Comparison of ENCODE assay signal across 26 cellular contexts in the genomic region with DNA sequence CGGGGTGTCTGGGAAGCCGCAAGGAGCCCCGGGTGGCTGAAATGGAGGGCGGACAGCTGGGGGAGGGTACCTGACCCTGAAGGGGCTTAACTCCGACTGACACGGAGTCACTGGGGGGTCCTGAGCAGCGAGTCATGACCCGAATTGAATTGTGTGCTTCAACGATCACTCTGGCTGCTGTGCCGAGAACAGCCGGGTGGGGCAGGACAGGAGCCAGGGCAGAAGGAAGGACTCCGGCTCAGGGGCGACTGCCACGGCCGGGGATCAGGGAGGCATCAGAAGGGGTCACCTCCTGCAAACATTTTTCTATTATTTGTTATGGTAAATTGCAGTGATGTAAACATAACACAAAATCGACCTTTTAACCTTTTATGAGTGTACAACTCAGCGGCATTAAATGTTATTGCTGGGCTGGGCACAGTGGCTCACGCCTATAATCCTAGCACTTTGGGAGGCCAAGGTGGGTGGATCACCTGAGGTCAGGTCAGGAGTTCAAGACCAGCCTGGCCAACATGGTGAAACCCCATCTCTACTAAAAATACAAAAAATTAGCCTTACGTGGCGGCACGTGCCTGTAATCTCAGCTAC. TPM values are rescaled to one million over a fixed set of nuclear protein-coding genes. Genes with fewer than 3 reads are reported as not detected.
"Had no signal": no experiment of that assay in that cellular context is flagged by ENCODE, and none has a peak within 500 bp of the region (broad histone marks: within the 10 kb centered on the region; RNA-seq: fewer than 3 reads in every experiment).

No MANE protein-coding gene starts in this region.

- ATAC-seq: activated T-cell treated with anti-CD3 and anti-CD28 coated beads, Interleukin-2, amount 50 U/mL, for 72 hours; body of pancreas; heart right ventricle; left cardiac atrium; right cardiac atrium; stimulated activated naive CD8-positive, alpha-beta T cell treated with anti-CD3 and anti-CD28 coated beads, Interleukin-15, amount 100 ng/mL, for 72 hours; T-helper 17 cell had no signal

- H3K27ac ChIP-seq: body of pancreas, epithelial cell of prostate, heart right ventricle, parathyroid adenoma, tibial artery, uterus had no signal

- H3K4me3 Mint-ChIP-seq: activated CD4-positive, alpha-beta memory T cell treated with anti-CD3 and anti-CD28 coated beads, Interleukin-2, amount 10 ng/mL, durations not matched to agents 7 days and 5 days; activated naive CD4-positive, alpha-beta T cell treated with anti-CD3 and anti-CD28 coated beads, Interleukin-2, amount 10 ng/mL, durations not matched to agents 7 days and 5 days; activated T-cell treated with anti-CD3 and anti-CD28 coated beads, Interleukin-2, amount 50 U/mL, for 72 hours; endodermal cell; memory B cell; nephron progenitor cell; stimulated activated naive CD8-positive, alpha-beta T cell treated with anti-CD3 and anti-CD28 coated beads, Interleukin-15, amount 100 ng/mL, for 72 hours; T-helper 17 cell had no signal

- H2AFZ ChIP-seq: parathyroid adenoma had no signal

- H3K27me3 ChIP-seq: body of pancreas, uterus had no signal

- H3K4me3 ChIP-seq: body of pancreas, heart right ventricle, tibial artery, uterus had no signal

- H3K27me3 Mint-ChIP-seq: activated CD4-positive, alpha-beta memory T cell treated with anti-CD3 and anti-CD28 coated beads, Interleukin-2, amount 10 ng/mL, durations not matched to agents 7 days and 5 days; T-helper 17 cell had no signal

- H3K4me1 ChIP-seq: parathyroid adenoma had no signal

- H3K27ac Mint-ChIP-seq: activated CD4-positive, alpha-beta memory T cell treated with anti-CD3 and anti-CD28 coated beads, Interleukin-2, amount 10 ng/mL, durations not matched to agents 7 days and 5 days; activated naive CD4-positive, alpha-beta T cell treated with anti-CD3 and anti-CD28 coated beads, Interleukin-2, amount 10 ng/mL, durations not matched to agents 7 days and 5 days; activated T-cell treated with anti-CD3 and anti-CD28 coated beads, Interleukin-2, amount 50 U/mL, for 72 hours; endodermal cell; memory B cell; nephron progenitor cell; stimulated activated naive CD8-positive, alpha-beta T cell treated with anti-CD3 and anti-CD28 coated beads, Interleukin-15, amount 100 ng/mL, for 72 hours; T-helper 17 cell had no signal

- H3K36me3 Mint-ChIP-seq: activated naive CD4-positive, alpha-beta T cell treated with anti-CD3 and anti-CD28 coated beads, Interleukin-2, amount 10 ng/mL, durations not matched to agents 7 days and 5 days had no signal

- H3K9me3 Mint-ChIP-seq: activated CD4-positive, alpha-beta memory T cell treated with anti-CD3 and anti-CD28 coated beads, Interleukin-2, amount 10 ng/mL, durations not matched to agents 7 days and 5 days; activated naive CD4-positive, alpha-beta T cell treated with anti-CD3 and anti-CD28 coated beads, Interleukin-2, amount 10 ng/mL, durations not matched to agents 7 days and 5 days; activated T-cell treated with anti-CD3 and anti-CD28 coated beads, Interleukin-2, amount 50 U/mL, for 72 hours; endodermal cell; memory B cell; stimulated activated naive CD8-positive, alpha-beta T cell treated with anti-CD3 and anti-CD28 coated beads, Interleukin-15, amount 100 ng/mL, for 72 hours had no signal

- H3K9me3 ChIP-seq: body of pancreas, heart right ventricle, tibial artery, uterus had no signal

- H3K36me3 ChIP-seq: heart right ventricle, tibial artery, uterus had no signal

- FAIRE-seq: colon had no signal

- H3K79me2 ChIP-seq: parathyroid adenoma had no signal

- DNase-seq: activated CD4-positive, alpha-beta memory T cell treated with anti-CD3 and anti-CD28 coated beads, Interleukin-2, amount 10 ng/mL, durations not matched to agents 7 days and 5 days; activated CD4-positive, alpha-beta T cell treated with anti-CD3 and anti-CD28 coated beads for 48 hours; activated effector memory CD4-positive, alpha-beta T cell treated with Interleukin-2 at 50 U/mL for 16 hours; activated naive CD4-positive, alpha-beta T cell treated with anti-CD3 and anti-CD28 coated beads, Interleukin-2, amount 10 ng/mL, durations not matched to agents 7 days and 5 days; activated T-cell treated with anti-CD3 and anti-CD28 coated beads, Interleukin-2, amount 50 U/mL, for 72 hours; body of pancreas; central memory CD4-positive, alpha-beta T cell; endodermal cell; heart right ventricle; islet precursor cell; left cardiac atrium; nephron progenitor cell; right cardiac atrium; stimulated activated CD4-positive, alpha-beta T cell treated with anti-CD3 and anti-CD28 coated beads, Interleukin-1b, Interleukin-23, amount 100 ng/mL, for 48 hours; stimulated activated naive CD8-positive, alpha-beta T cell treated with anti-CD3 and anti-CD28 coated beads, Interleukin-15, amount 100 ng/mL, for 72 hours; T-helper 17 cell; tibial artery; uterus had no signal

RNA-seq across cellular contexts. Expression of a gene that starts 21.9 kb away (rescaled TPM):
- total RNA-seq: activated T-cell treated with anti-CD3 and anti-CD28 coated beads, Interleukin-2, amount 50 U/mL, for 72 hours; body of pancreas; endodermal cell; heart right ventricle; left cardiac atrium; lower leg skin; myocyte; pulmonary artery endothelial cell; right cardiac atrium; skeletal muscle tissue had no signal
- polyA plus RNA-seq: heart right ventricle, right cardiac atrium had no signal
